1 cellular context compared by ENCODE assay signal in genomic region chr7:69801729-69802688, GRCh38.
TF ChIP-seq lines count a peak whose summit lies in the region.

No MANE protein-coding gene starts in this region.

TF ChIP-seq in GM12891, 5 proteins besides CTCF, POLR2A, EP300 and RAD21:
- TF ChIP-seq POU2F2 (IDR thresholded peaks at IDR 0.05; ENCODE audit: low read depth, low read length) (no peak), POLR2AphosphoS5 (IDR thresholded peaks at IDR 0.05; ENCODE audit: low read depth, low read length) (no peak)
